In genomic region chr16:71810163-71810545, GRCh38 we compare ENCODE assay signal across 7 cellular contexts. TPM values are rescaled to one million over a fixed set of nuclear protein-coding genes. Genes with fewer than 3 reads are reported as not detected.
DNase-seq lines count a peak whose midpoint lies in the region; ATAC-seq and TF ChIP-seq lines count a peak whose summit lies in the region.
"Not testable (repeated sequence)": the region's sequence is repeated elsewhere in the genome, so short reads cannot be mapped to it uniquely, and the experiment has no call there.

No MANE protein-coding gene starts in this region.

- H3K36me3 Mint-ChIP-seq in activated CD8-positive, alpha-beta T cell treated with anti-CD3 and anti-CD28 coated beads, Interleukin-2, amount 10 ng/mL, durations not matched to agents 7 days and 5 days (ENCODE audit: low read depth): peaks cover 12% of the 10 kb centered on the region
- H3K36me3 Mint-ChIP-seq in naive thymus-derived CD8-positive, alpha-beta T cell: not testable (repeated sequence)

- H3K9me3 ChIP-seq in OCI-LY7 (ENCODE audit: low read length); esophagus squamous epithelium: not testable (repeated sequence)

- not testable (repeated sequence) for ATAC-seq in activated CD8-positive, alpha-beta T cell treated with anti-CD3 and anti-CD28 coated beads, Interleukin-2, amount 10 ng/mL, durations not matched to agents 7 days and 5 days; naive thymus-derived CD8-positive, alpha-beta T cell

- CTCF ChIA-PET in OCI-LY7 (lab: Charles Lee; ENCODE audit: unreplicated experiment); activated CD8-positive, alpha-beta T cell treated with anti-CD3 and anti-CD28 coated beads, Interleukin-2, amount 10 ng/mL, durations not matched to agents 7 days and 5 days (lab: Charles Lee): not testable (repeated sequence)

- DNase-seq in GM12864 (ENCODE audit: low read depth); OCI-LY7 (ENCODE audit: low spot score); activated CD8-positive, alpha-beta T cell treated with anti-CD3 and anti-CD28 coated beads, Interleukin-2, amount 10 ng/mL, durations not matched to agents 7 days and 5 days; esophagus squamous epithelium (lab: John Stamatoyannopoulos, UW); naive thymus-derived CD8-positive, alpha-beta T cell: not testable (repeated sequence)
- DNase-seq in amniotic epithelial cell (ENCODE audit: low read depth): peak; percentile 13
- peak; percentile 16 for DNase-seq in stimulated activated CD4-positive, alpha-beta T cell treated with anti-CD3 and anti-CD28 coated beads, Interleukin-1b, Interleukin-23, amount 100 ng/mL, for 48 hours

- not testable (repeated sequence) for TF ChIP-seq POLR2A in esophagus squamous epithelium (IDR thresholded peaks at IDR 0.05)

- H3K27ac Mint-ChIP-seq in activated CD8-positive, alpha-beta T cell treated with anti-CD3 and anti-CD28 coated beads, Interleukin-2, amount 10 ng/mL, durations not matched to agents 7 days and 5 days: peak overlapping the region; percentile 100
- peak overlapping the region in 9 of 10 donors; percentile 99 to 100 (median 100) for H3K27ac Mint-ChIP-seq in naive thymus-derived CD8-positive, alpha-beta T cell

- H4K20me1 ChIP-seq in OCI-LY7 (ENCODE audit: insufficient read depth, low read length): peaks cover 18% of the 10 kb centered on the region; the same call in 1 of the 2 replicates

- not testable (repeated sequence) for H3K27ac ChIP-seq in OCI-LY7 (ENCODE audit: low read depth, low read length, poor library complexity, severe bottlenecking)
- H3K27ac ChIP-seq in esophagus squamous epithelium: peak overlapping the region; percentile 94 to 100 (median 98)

- not testable (repeated sequence) for H3K27me3 ChIP-seq in esophagus squamous epithelium

- intact Hi-C loops in OCI-LY7 (cut with micrococcal nuclease; ENCODE audit: unreplicated experiment): not testable (repeated sequence)
- intact Hi-C loops in esophagus squamous epithelium (cut with DNase I): loop anchor here (10.0 kb wide), 1 partner anchor 75 kb away; the partner anchor contains the start of gene ZNF821

- H3K4me3 ChIP-seq in GM12864 (ENCODE audit: low read depth, low read length) (peak overlapping the region; percentile 97), esophagus squamous epithelium (peak overlapping the region in 1 of 4 donors; percentile 98)
- not testable (repeated sequence) for H3K4me3 ChIP-seq in OCI-LY7 (ENCODE audit: low read depth, low read length, poor library complexity, severe bottlenecking)

- not testable (repeated sequence) for TF ChIP-seq CTCF in GM12864 (IDR thresholded peaks at IDR 0.05; ENCODE audit: low read depth, low read length, missing control alignments); OCI-LY7 (conservative IDR thresholded peaks at IDR 0.05; ENCODE audit: low read length); esophagus squamous epithelium (IDR thresholded peaks at IDR 0.05)

- peaks cover 25% of the 10 kb centered on the region for H3K4me1 Mint-ChIP-seq in activated CD8-positive, alpha-beta T cell treated with anti-CD3 and anti-CD28 coated beads, Interleukin-2, amount 10 ng/mL, durations not matched to agents 7 days and 5 days (ENCODE audit: low read depth)
- peaks cover 7 to 39% (median 30%) of the 10 kb centered on the region in 4 donors for H3K4me1 Mint-ChIP-seq in naive thymus-derived CD8-positive, alpha-beta T cell

- not testable (repeated sequence) for H2AFZ ChIP-seq in OCI-LY7 (ENCODE audit: low read length)

- H3K27me3 Mint-ChIP-seq in activated CD8-positive, alpha-beta T cell treated with anti-CD3 and anti-CD28 coated beads, Interleukin-2, amount 10 ng/mL, durations not matched to agents 7 days and 5 days (ENCODE audit: low read depth); naive thymus-derived CD8-positive, alpha-beta T cell: not testable (repeated sequence)

- H3K36me3 ChIP-seq in OCI-LY7 (ENCODE audit: insufficient read depth, low read length): peaks cover 10% of the 10 kb centered on the region; the same call in 1 of the 2 replicates
- H3K36me3 ChIP-seq in esophagus squamous epithelium: not testable (repeated sequence)

- H3K4me3 Mint-ChIP-seq in activated CD8-positive, alpha-beta T cell treated with anti-CD3 and anti-CD28 coated beads, Interleukin-2, amount 10 ng/mL, durations not matched to agents 7 days and 5 days: peak overlapping the region; percentile 90
- peak overlapping the region in 8 of 10 donors; percentile 10 to 100 (median 94) for H3K4me3 Mint-ChIP-seq in naive thymus-derived CD8-positive, alpha-beta T cell

- H3K4me1 ChIP-seq in OCI-LY7 (ENCODE audit: insufficient read depth, low read length, poor library complexity, severe bottlenecking) (peaks cover 23% of the 10 kb centered on the region), esophagus squamous epithelium (peaks cover 0 to 37% (median 26%) of the 10 kb centered on the region in 3 donors)

- 75 to 84% methylated on average over 8 to 9 of the region's 9 CpGs for WGBS in esophagus squamous epithelium, 2 donors

- H3K79me2 ChIP-seq in OCI-LY7 (ENCODE audit: insufficient read depth, low read depth, low read length): peaks cover 35% of the 10 kb centered on the region

- H3K9me3 Mint-ChIP-seq in activated CD8-positive, alpha-beta T cell treated with anti-CD3 and anti-CD28 coated beads, Interleukin-2, amount 10 ng/mL, durations not matched to agents 7 days and 5 days (ENCODE audit: insufficient read depth); naive thymus-derived CD8-positive, alpha-beta T cell: not testable (repeated sequence)

- H3K9me2 ChIP-seq in OCI-LY7 (ENCODE audit: insufficient read depth, low read length): not testable (repeated sequence)

- POLR2A ChIA-PET in OCI-LY7 (lab: Charles Lee): interaction anchor here (1.1 kb wide), 1 partner anchor 287 kb away, joined by 3 read pairs; no protein-coding TSS in a partner anchor
- POLR2A ChIA-PET in activated CD8-positive, alpha-beta T cell treated with anti-CD3 and anti-CD28 coated beads, Interleukin-2, amount 10 ng/mL, durations not matched to agents 7 days and 5 days (lab: Charles Lee): interaction anchor here (2.4 to 3.6 kb wide), 3 partner anchors 33 to 71 kb away, joined by 15 to 42 read pairs (median 39); partner anchors contain the start of gene ATXN1L
- POLR2A ChIA-PET in naive thymus-derived CD8-positive, alpha-beta T cell (lab: Charles Lee): interaction anchor here (0.6 to 6.2 kb wide), 6 partner anchors 8 to 1467 kb away, joined by 3 to 76 read pairs (median 4); partner anchors contain the start of genes IST1 and ZNF821

- BruUV-seq in OCI-LY7 (replicated peaks; lab: Mats Ljungman, UMichigan): not testable (repeated sequence)

- H3K4me2 ChIP-seq in OCI-LY7 (ENCODE audit: low read length): peak overlapping the region; percentile 92; the same call in 1 of the 2 replicates

RNA-seq across cellular contexts. Expression of gene AP1G1, which starts 1.5 kb away (rescaled TPM):
- 57.3 and 57.9 TPM in 2 replicates for total RNA-seq in OCI-LY7 (2014; rRNA removed; shearing (Covaris generic))
- total RNA-seq in OCI-LY7 (2022): 68.0 and 89.7 TPM in 2 replicates
- 10 to 100 TPM; 74.9 to 77.4 TPM for total RNA-seq in activated CD8-positive, alpha-beta T cell treated with anti-CD3 and anti-CD28 coated beads, Interleukin-2, amount 10 ng/mL, durations not matched to agents 7 days and 5 days
- total RNA-seq in esophagus squamous epithelium: 10 to 100 TPM; 51.7 to 90.1 (median 68.6) TPM
- 100 to 1,000 TPM; 107 to 110 TPM for total RNA-seq in naive thymus-derived CD8-positive, alpha-beta T cell
- 1 to 10 TPM; 6.2 to 9.5 (median 9.1) TPM for polyA plus RNA-seq in naive thymus-derived CD8-positive, alpha-beta T cell

RNA-seq across cellular contexts. Expression of gene ATXN1L, which starts 35.6 kb away (rescaled TPM):
- 12.5 and 12.8 TPM in 2 replicates for total RNA-seq in OCI-LY7 (2014; rRNA removed; shearing (Covaris generic))
- total RNA-seq in OCI-LY7 (2022): 19.5 and 19.9 TPM in 2 replicates
- 10 to 100 TPM; 20.3 to 22.6 TPM for total RNA-seq in activated CD8-positive, alpha-beta T cell treated with anti-CD3 and anti-CD28 coated beads, Interleukin-2, amount 10 ng/mL, durations not matched to agents 7 days and 5 days
- 10 to 100 TPM in 3 of 4 donors, 1 to 10 TPM in 1; 8.9 to 23.8 (median 15.6) TPM for total RNA-seq in esophagus squamous epithelium
- total RNA-seq in naive thymus-derived CD8-positive, alpha-beta T cell: 10 to 100 TPM; 34.2 to 35.6 TPM
- polyA plus RNA-seq in naive thymus-derived CD8-positive, alpha-beta T cell: 1 to 10 TPM; 4.8 to 8.5 (median 7.5) TPM
